1 cellular context compared by ENCODE assay signal in the genomic region with DNA sequence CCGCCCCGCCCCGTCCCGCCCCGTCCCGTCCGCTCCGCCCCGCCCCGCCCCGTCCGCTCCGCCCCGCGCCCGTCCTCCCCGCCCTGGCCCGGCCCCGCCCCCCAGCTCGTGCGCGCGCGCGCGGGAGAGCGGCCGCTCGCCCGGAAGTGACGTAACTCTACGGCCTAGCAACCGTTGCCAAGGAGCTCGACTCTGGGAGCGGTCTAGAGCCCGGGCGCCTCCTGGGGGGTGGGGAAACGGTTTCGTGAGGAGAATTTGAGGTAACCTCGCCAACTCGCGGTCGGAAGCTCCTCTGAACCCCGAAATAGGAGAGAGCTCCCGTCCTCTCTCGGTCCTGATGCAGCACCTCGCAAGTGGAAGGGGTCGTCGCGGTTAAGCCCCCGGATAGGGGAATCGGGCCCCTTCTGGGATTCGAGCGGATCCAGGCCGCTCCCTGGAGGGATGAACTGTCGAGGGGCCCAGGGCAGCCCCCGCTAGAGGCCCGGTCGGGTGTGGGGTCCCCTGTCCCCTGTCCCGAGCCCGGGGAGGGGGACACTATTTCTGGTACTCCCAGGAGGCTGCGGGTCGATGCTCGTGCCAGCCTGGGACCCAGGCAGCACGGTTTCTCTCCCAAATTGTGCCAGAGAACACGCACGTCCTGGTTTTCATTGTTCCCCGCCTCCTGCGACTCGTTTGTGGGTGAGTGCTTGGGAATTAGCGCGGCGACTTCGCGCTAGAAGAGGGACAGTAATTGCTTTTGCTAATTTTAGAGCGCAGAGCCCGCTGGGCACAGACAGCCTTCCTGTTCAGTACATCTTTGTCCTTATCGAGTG.
TF ChIP-seq lines count a peak whose summit lies in the region.

A gene with protein sequence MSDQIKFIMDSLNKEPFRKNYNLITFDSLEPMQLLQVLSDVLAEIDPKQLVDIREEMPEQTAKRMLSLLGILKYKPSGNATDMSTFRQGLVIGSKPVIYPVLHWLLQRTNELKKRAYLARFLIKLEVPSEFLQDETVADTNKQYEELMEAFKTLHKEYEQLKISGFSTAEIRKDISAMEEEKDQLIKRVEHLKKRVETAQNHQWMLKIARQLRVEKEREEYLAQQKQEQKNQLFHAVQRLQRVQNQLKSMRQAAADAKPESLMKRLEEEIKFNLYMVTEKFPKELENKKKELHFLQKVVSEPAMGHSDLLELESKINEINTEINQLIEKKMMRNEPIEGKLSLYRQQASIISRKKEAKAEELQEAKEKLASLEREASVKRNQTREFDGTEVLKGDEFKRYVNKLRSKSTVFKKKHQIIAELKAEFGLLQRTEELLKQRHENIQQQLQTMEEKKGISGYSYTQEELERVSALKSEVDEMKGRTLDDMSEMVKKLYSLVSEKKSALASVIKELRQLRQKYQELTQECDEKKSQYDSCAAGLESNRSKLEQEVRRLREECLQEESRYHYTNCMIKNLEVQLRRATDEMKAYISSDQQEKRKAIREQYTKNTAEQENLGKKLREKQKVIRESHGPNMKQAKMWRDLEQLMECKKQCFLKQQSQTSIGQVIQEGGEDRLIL (plus strand): TSS at position 174 of the 812 bp plus-strand sequence. CDS start 3,024 bp downstream, outside the sequence.

TF ChIP-seq in WTC11, 78 proteins besides CTCF, POLR2A, EP300 and RAD21 (continued from another document):
- TF ChIP-seq, protein P1, sequence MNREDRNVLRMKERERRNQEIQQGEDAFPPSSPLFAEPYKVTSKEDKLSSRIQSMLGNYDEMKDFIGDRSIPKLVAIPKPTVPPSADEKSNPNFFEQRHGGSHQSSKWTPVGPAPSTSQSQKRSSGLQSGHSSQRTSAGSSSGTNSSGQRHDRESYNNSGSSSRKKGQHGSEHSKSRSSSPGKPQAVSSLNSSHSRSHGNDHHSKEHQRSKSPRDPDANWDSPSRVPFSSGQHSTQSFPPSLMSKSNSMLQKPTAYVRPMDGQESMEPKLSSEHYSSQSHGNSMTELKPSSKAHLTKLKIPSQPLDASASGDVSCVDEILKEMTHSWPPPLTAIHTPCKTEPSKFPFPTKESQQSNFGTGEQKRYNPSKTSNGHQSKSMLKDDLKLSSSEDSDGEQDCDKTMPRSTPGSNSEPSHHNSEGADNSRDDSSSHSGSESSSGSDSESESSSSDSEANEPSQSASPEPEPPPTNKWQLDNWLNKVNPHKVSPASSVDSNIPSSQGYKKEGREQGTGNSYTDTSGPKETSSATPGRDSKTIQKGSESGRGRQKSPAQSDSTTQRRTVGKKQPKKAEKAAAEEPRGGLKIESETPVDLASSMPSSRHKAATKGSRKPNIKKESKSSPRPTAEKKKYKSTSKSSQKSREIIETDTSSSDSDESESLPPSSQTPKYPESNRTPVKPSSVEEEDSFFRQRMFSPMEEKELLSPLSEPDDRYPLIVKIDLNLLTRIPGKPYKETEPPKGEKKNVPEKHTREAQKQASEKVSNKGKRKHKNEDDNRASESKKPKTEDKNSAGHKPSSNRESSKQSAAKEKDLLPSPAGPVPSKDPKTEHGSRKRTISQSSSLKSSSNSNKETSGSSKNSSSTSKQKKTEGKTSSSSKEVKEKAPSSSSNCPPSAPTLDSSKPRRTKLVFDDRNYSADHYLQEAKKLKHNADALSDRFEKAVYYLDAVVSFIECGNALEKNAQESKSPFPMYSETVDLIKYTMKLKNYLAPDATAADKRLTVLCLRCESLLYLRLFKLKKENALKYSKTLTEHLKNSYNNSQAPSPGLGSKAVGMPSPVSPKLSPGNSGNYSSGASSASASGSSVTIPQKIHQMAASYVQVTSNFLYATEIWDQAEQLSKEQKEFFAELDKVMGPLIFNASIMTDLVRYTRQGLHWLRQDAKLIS (CRISPR knock-in tag; IDR thresholded peaks at IDR 0.05; ENCODE audit: borderline replicate concordance), result no peak
- no peak for TF ChIP-seq ZNF263 (CRISPR knock-in tag; IDR thresholded peaks at IDR 0.05; ENCODE audit: low read depth)
- TF ChIP-seq NFYB (CRISPR knock-in tag; conservative IDR thresholded peaks at IDR 0.05; ENCODE audit: low read depth), result no peak
- no peak for TF ChIP-seq KAT7 (CRISPR knock-in tag; IDR thresholded peaks at IDR 0.05; ENCODE audit: borderline replicate concordance)
- no peak for TF ChIP-seq ZNF396 (CRISPR knock-in tag; IDR thresholded peaks at IDR 0.05; ENCODE audit: borderline replicate concordance)
- no peak for TF ChIP-seq ZNF219 (CRISPR knock-in tag; IDR thresholded peaks at IDR 0.05; ENCODE audit: borderline replicate concordance)
- TF ChIP-seq, protein P2, sequence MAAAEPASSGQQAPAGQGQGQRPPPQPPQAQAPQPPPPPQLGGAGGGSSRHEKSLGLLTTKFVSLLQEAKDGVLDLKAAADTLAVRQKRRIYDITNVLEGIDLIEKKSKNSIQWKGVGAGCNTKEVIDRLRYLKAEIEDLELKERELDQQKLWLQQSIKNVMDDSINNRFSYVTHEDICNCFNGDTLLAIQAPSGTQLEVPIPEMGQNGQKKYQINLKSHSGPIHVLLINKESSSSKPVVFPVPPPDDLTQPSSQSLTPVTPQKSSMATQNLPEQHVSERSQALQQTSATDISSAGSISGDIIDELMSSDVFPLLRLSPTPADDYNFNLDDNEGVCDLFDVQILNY (CRISPR knock-in tag; IDR thresholded peaks at IDR 0.05), result 0 out of 2 replicates have a peak, but pooled peaks have one; percentile 42
- TF ChIP-seq, protein P3, sequence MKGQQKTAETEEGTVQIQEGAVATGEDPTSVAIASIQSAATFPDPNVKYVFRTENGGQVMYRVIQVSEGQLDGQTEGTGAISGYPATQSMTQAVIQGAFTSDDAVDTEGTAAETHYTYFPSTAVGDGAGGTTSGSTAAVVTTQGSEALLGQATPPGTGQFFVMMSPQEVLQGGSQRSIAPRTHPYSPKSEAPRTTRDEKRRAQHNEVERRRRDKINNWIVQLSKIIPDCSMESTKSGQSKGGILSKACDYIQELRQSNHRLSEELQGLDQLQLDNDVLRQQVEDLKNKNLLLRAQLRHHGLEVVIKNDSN (CRISPR knock-in tag; IDR thresholded peaks at IDR 0.05), result no peak
- TF ChIP-seq, protein P4, sequence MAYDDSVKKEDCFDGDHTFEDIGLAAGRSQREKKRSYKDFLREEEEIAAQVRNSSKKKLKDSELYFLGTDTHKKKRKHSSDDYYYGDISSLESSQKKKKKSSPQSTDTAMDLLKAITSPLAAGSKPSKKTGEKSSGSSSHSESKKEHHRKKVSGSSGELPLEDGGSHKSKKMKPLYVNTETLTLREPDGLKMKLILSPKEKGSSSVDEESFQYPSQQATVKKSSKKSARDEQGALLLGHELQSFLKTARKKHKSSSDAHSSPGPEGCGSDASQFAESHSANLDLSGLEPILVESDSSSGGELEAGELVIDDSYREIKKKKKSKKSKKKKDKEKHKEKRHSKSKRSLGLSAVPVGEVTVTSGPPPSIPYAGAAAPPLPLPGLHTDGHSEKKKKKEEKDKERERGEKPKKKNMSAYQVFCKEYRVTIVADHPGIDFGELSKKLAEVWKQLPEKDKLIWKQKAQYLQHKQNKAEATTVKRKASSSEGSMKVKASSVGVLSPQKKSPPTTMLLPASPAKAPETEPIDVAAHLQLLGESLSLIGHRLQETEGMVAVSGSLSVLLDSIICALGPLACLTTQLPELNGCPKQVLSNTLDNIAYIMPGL (CRISPR knock-in tag; IDR thresholded peaks at IDR 0.05), result peak; percentile 55; the same call in 1 of the 2 replicates
- TF ChIP-seq, protein P5, sequence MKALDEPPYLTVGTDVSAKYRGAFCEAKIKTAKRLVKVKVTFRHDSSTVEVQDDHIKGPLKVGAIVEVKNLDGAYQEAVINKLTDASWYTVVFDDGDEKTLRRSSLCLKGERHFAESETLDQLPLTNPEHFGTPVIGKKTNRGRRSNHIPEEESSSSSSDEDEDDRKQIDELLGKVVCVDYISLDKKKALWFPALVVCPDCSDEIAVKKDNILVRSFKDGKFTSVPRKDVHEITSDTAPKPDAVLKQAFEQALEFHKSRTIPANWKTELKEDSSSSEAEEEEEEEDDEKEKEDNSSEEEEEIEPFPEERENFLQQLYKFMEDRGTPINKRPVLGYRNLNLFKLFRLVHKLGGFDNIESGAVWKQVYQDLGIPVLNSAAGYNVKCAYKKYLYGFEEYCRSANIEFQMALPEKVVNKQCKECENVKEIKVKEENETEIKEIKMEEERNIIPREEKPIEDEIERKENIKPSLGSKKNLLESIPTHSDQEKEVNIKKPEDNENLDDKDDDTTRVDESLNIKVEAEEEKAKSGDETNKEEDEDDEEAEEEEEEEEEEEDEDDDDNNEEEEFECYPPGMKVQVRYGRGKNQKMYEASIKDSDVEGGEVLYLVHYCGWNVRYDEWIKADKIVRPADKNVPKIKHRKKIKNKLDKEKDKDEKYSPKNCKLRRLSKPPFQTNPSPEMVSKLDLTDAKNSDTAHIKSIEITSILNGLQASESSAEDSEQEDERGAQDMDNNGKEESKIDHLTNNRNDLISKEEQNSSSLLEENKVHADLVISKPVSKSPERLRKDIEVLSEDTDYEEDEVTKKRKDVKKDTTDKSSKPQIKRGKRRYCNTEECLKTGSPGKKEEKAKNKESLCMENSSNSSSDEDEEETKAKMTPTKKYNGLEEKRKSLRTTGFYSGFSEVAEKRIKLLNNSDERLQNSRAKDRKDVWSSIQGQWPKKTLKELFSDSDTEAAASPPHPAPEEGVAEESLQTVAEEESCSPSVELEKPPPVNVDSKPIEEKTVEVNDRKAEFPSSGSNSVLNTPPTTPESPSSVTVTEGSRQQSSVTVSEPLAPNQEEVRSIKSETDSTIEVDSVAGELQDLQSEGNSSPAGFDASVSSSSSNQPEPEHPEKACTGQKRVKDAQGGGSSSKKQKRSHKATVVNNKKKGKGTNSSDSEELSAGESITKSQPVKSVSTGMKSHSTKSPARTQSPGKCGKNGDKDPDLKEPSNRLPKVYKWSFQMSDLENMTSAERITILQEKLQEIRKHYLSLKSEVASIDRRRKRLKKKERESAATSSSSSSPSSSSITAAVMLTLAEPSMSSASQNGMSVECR (CRISPR knock-in tag; IDR thresholded peaks at IDR 0.05; ENCODE audit: borderline replicate concordance), result peak; percentile 56; the same call in 1 of the 2 replicates
- TF ChIP-seq NR1H2 (CRISPR knock-in tag; IDR thresholded peaks at IDR 0.05), result no peak
- TF ChIP-seq NFE2L1 (CRISPR knock-in tag; IDR thresholded peaks at IDR 0.05), result no peak
- TF ChIP-seq SP1 (CRISPR knock-in tag; conservative IDR thresholded peaks at IDR 0.05), result 0 out of 2 replicates have a peak, but pooled peaks have one; percentile 8
- TF ChIP-seq, protein P6, sequence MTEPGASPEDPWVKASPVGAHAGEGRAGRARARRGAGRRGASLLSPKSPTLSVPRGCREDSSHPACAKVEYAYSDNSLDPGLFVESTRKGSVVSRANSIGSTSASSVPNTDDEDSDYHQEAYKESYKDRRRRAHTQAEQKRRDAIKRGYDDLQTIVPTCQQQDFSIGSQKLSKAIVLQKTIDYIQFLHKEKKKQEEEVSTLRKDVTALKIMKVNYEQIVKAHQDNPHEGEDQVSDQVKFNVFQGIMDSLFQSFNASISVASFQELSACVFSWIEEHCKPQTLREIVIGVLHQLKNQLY (CRISPR knock-in tag; IDR thresholded peaks at IDR 0.05), result no peak
TF ChIP-seq in WTC11: peak in this region for 7.
